Comparison of ENCODE assay signal across 1 cellular context in genomic region chr19:11982526-11982925, GRCh38.
TF ChIP-seq lines count a peak whose summit lies in the region.

No MANE protein-coding gene starts in this region.

TF ChIP-seq in WTC11, 78 proteins besides CTCF, POLR2A, EP300 and RAD21 (continued from another document):
- TF ChIP-seq, protein P1, sequence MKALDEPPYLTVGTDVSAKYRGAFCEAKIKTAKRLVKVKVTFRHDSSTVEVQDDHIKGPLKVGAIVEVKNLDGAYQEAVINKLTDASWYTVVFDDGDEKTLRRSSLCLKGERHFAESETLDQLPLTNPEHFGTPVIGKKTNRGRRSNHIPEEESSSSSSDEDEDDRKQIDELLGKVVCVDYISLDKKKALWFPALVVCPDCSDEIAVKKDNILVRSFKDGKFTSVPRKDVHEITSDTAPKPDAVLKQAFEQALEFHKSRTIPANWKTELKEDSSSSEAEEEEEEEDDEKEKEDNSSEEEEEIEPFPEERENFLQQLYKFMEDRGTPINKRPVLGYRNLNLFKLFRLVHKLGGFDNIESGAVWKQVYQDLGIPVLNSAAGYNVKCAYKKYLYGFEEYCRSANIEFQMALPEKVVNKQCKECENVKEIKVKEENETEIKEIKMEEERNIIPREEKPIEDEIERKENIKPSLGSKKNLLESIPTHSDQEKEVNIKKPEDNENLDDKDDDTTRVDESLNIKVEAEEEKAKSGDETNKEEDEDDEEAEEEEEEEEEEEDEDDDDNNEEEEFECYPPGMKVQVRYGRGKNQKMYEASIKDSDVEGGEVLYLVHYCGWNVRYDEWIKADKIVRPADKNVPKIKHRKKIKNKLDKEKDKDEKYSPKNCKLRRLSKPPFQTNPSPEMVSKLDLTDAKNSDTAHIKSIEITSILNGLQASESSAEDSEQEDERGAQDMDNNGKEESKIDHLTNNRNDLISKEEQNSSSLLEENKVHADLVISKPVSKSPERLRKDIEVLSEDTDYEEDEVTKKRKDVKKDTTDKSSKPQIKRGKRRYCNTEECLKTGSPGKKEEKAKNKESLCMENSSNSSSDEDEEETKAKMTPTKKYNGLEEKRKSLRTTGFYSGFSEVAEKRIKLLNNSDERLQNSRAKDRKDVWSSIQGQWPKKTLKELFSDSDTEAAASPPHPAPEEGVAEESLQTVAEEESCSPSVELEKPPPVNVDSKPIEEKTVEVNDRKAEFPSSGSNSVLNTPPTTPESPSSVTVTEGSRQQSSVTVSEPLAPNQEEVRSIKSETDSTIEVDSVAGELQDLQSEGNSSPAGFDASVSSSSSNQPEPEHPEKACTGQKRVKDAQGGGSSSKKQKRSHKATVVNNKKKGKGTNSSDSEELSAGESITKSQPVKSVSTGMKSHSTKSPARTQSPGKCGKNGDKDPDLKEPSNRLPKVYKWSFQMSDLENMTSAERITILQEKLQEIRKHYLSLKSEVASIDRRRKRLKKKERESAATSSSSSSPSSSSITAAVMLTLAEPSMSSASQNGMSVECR (CRISPR knock-in tag; IDR thresholded peaks at IDR 0.05; ENCODE audit: borderline replicate concordance), result no peak
- no peak for TF ChIP-seq ZNF532 (CRISPR knock-in tag; IDR thresholded peaks at IDR 0.05; ENCODE audit: borderline replicate concordance)
- no peak for TF ChIP-seq PRDM15 (CRISPR knock-in tag; IDR thresholded peaks at IDR 0.05)
- no peak for TF ChIP-seq FOXJ3 (CRISPR knock-in tag; IDR thresholded peaks at IDR 0.05; ENCODE audit: borderline replicate concordance)
- TF ChIP-seq ZNF396 (CRISPR knock-in tag; IDR thresholded peaks at IDR 0.05; ENCODE audit: borderline replicate concordance), result no peak
- TF ChIP-seq ZNF263 (CRISPR knock-in tag; IDR thresholded peaks at IDR 0.05; ENCODE audit: low read depth), result no peak
- no peak for TF ChIP-seq ETV6 (CRISPR knock-in tag; IDR thresholded peaks at IDR 0.05)
- TF ChIP-seq ZNF219 (CRISPR knock-in tag; IDR thresholded peaks at IDR 0.05; ENCODE audit: borderline replicate concordance), result no peak
